ENCODE assay signal across 8 cellular contexts in the genomic region with DNA sequence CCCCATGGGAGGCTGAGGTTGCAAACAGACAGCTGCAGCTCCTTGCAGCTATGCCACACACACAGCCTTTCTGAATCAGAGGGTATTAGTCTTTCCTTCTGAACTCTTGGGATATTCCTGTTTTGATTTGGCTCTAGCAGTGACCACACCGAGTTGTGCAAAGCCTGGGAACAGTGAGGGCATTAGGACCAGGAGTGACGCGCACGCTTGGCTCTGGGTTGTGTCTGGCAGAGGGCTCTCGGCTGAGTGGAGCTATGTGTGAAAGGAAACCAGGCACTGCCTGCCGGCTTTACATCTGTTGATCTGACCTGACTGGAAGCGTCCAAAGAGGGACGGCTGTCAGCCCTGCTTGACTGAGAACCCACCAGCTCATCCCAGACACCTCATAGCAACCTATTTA. TPM values are rescaled to one million over a fixed set of nuclear protein-coding genes. Genes with fewer than 3 reads are reported as not detected.
A peak's percentile ranks its signal among the peaks of the same experiment; 100 is the strongest.
DNase-seq lines count a peak whose midpoint lies in the region; ATAC-seq and TF ChIP-seq lines count a peak whose summit lies in the region.

A gene with protein sequence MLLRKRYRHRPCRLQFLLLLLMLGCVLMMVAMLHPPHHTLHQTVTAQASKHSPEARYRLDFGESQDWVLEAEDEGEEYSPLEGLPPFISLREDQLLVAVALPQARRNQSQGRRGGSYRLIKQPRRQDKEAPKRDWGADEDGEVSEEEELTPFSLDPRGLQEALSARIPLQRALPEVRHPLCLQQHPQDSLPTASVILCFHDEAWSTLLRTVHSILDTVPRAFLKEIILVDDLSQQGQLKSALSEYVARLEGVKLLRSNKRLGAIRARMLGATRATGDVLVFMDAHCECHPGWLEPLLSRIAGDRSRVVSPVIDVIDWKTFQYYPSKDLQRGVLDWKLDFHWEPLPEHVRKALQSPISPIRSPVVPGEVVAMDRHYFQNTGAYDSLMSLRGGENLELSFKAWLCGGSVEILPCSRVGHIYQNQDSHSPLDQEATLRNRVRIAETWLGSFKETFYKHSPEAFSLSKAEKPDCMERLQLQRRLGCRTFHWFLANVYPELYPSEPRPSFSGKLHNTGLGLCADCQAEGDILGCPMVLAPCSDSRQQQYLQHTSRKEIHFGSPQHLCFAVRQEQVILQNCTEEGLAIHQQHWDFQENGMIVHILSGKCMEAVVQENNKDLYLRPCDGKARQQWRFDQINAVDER (plus strand): TSS at position 292 of the 400 bp plus-strand sequence. CDS start 472 bp downstream, outside the sequence.

- no peak for TF ChIP-seq EP300 in gastroesophageal sphincter (IDR thresholded peaks at IDR 0.05)

- H3K9me3 ChIP-seq in WERI-Rb-1 (ENCODE audit: severe bottlenecking) (no peaks in the 10 kb centered on the region), gastroesophageal sphincter (no peaks in the 10 kb centered on the region)

- TF ChIP-seq CTCF in AG09319 (IDR thresholded peaks at IDR 0.05; ENCODE audit: low read depth, low read length) (no peak), WERI-Rb-1 (IDR thresholded peaks at IDR 0.05; ENCODE audit: low read depth, low read length) (no peak), gastroesophageal sphincter (IDR thresholded peaks at IDR 0.05) (no peak), osteocyte (IDR thresholded peaks at IDR 0.05) (no peak), CD14-positive monocyte (IDR thresholded peaks at IDR 0.05) (no peak)

- H3K27me3 ChIP-seq in WERI-Rb-1 (ENCODE audit: insufficient read depth, low read depth, severe bottlenecking), result no peaks in the 10 kb centered on the region
- H3K27me3 ChIP-seq in gastroesophageal sphincter, result no peaks in the 10 kb centered on the region

- peaks cover 3% of the 10 kb centered on the region for H3K36me3 Mint-ChIP-seq in osteocyte (ENCODE audit: unreplicated experiment)
- H3K36me3 Mint-ChIP-seq in CD14-positive monocyte, result no peaks in the 10 kb centered on the region

- TF ChIP-seq POLR2A in gastroesophageal sphincter (IDR thresholded peaks at IDR 0.05), result peak in 1 of 2 donors; percentile 41

- peak; percentile 93 for ATAC-seq in gastroesophageal sphincter

- H3K4me1 ChIP-seq in gastroesophageal sphincter, result peaks cover 0 to 40% (median 10%) of the 10 kb centered on the region in 3 donors

- H3K27ac Mint-ChIP-seq in osteocyte (ENCODE audit: unreplicated experiment), result peak within 1 kb of the TSS; percentile 42
- no peak within 1 kb of the TSS for H3K27ac Mint-ChIP-seq in CD14-positive monocyte

- H3K27me3 Mint-ChIP-seq in osteocyte (ENCODE audit: unreplicated experiment), result peaks cover 2% of the 10 kb centered on the region
- peaks cover 6 to 9% (median 7%) of the 10 kb centered on the region in 3 donors for H3K27me3 Mint-ChIP-seq in CD14-positive monocyte (ENCODE audit: low read depth in 3 of 3)

- no peaks in the 10 kb centered on the region for H3K9me3 Mint-ChIP-seq in osteocyte (ENCODE audit: unreplicated experiment)
- H3K9me3 Mint-ChIP-seq in CD14-positive monocyte, result peaks cover 0 to 6% (median 3%) of the 10 kb centered on the region in 7 donors

- no peak within 1 kb of the TSS for H3K27ac ChIP-seq in WERI-Rb-1
- peak within 1 kb of the TSS in 3 of 4 donors; percentile 53 to 82 (median 81) for H3K27ac ChIP-seq in gastroesophageal sphincter

- H3K4me3 Mint-ChIP-seq in osteocyte (ENCODE audit: unreplicated experiment) (peak within 1 kb of the TSS; percentile 33), CD14-positive monocyte (no peak within 1 kb of the TSS)

- intact Hi-C loops in CD14-positive monocyte (cut with micrococcal nuclease), result no loop called here

- H3K4me1 Mint-ChIP-seq in osteocyte (ENCODE audit: unreplicated experiment) (peaks cover 51% of the 10 kb centered on the region), CD14-positive monocyte (peaks cover 8% of the 10 kb centered on the region)

- WGBS in gastroesophageal sphincter (ENCODE audit: low coverage in 1 of 2), 2 donors, result 0% methylated on average over 1 of the region's 8 CpGs; no CpG with 5 or more reads in 1 of the 2 donors

- H3K4me3 ChIP-seq in WERI-Rb-1 (ENCODE audit: low read depth, low read length) (no peak within 1 kb of the TSS), gastroesophageal sphincter (peak within 1 kb of the TSS; percentile 32 to 50)

- DNase-seq in AG09319 (ENCODE audit: extremely low read depth, low read depth), result peak; percentile 87
- DNase-seq in WERI-Rb-1, result peak; percentile 24
- DNase-seq in osteocyte (ENCODE audit: extremely low spot score, unreplicated experiment), result no peak
- DNase-seq in HT-29 (ENCODE audit: low spot score), result no peak
- no peak for DNase-seq in T-helper 1 cell
- no peak for DNase-seq in CD14-positive monocyte (ENCODE audit: low spot score)
- no peak for DNase-seq in stimulated activated CD4-positive, alpha-beta T cell treated with anti-CD3 and anti-CD28 coated beads, Interleukin-2, amount 100 ng/mL, for 48 hours

- H3K36me3 ChIP-seq in WERI-Rb-1 (no peaks in the 10 kb centered on the region), gastroesophageal sphincter (peaks cover 0 to 4% of the 10 kb centered on the region in 2 donors)

RNA-seq across cellular contexts. Expression of the gene that starts here (rescaled TPM):
- total RNA-seq in gastroesophageal sphincter (100 to 1,000 TPM in 3 of 4 donors, 10 to 100 TPM in 1; 75.4 to 297 (median 134) TPM), osteocyte (0.56 and 1.2 TPM in 2 replicates)
- not detected in 2 replicates for total RNA-seq in HT-29 (2014; rRNA removed; shearing (Covaris generic))
- not detected for polyA plus RNA-seq in CD14-positive monocyte

Comparison
In these comparisons a context has a peak if more than half of its experiments do, and no peak if none do; other contexts are left out.
1. RNA of the gene that starts here (total RNA-seq): 75.4 to 297 TPM in gastroesophageal sphincter; 0.56 to 1.2 TPM in osteocyte and not detected in HT-29; every median in the first group is over 10 times any median in the second.
2. DNase-seq: peak in AG09319 (single experiment) and WERI-Rb-1 (single experiment); none in osteocyte (single experiment), HT-29 (single experiment), T-helper 1 cell (0 of 5), CD14-positive monocyte (single experiment) and stimulated activated CD4-positive, alpha-beta T cell treated with anti-CD3 and anti-CD28 coated beads, Interleukin-2, amount 100 ng/mL, for 48 hours (0 of 2).